Comparison of ENCODE assay signal across 16 cellular contexts in the genomic region with DNA sequence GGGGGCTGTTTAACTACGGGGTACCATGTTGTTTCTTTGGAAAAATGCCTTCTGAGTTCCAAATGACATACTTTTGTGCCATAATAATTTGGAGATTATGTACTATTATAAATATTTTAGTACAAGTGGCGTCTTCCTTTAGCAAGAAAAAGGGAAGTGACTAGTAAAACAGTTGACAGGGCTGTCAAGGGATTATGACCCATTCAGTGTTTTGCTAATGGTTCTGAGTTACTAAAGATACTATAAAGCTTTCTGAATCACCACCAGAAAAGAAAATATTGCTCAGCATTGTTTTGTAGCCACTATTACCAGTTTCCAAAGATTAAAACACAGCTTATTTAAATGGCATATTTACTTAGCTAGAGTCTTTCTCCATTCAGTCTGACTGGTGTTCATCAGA.
DNase-seq lines count a peak whose midpoint lies in the region; ATAC-seq and TF ChIP-seq lines count a peak whose summit lies in the region.
"Had no signal": no experiment of that assay in that cellular context is flagged by ENCODE, and none has a peak within 500 bp of the region (broad histone marks: within the 10 kb centered on the region; RNA-seq: fewer than 3 reads in every experiment).

No MANE protein-coding gene starts in this region.

- no peak overlapping the region for H3K4me3 ChIP-seq in epithelial cell of esophagus (ENCODE audit: low read length)

- no peak for ATAC-seq in HG03565 (IDR thresholded peaks at IDR 0.05; ENCODE audit: unreplicated experiment)

- no peak for TF ChIP-seq CTCF in epithelial cell of esophagus (IDR thresholded peaks at IDR 0.05; ENCODE audit: insufficient read depth, low read depth, low read length, missing control alignments)

- DNase-seq in SIG-M5 treated with dmso at 0.1 percent for 504 hours (lab: John Stamatoyannopoulos, UW; ENCODE audit: unreplicated experiment) (peak; percentile 2), SIG-M5 (lab: John Stamatoyannopoulos, UW) (no peak), OCI-M1 (lab: John Stamatoyannopoulos, UW) (peak; percentile 9), epithelial cell of esophagus (ENCODE audit: low read depth) (peak; percentile 2), stromal cell of bone marrow (ENCODE audit: low read depth) (peak; percentile 42), SW480 (ENCODE audit: low spot score) (no peak), amniotic stem cell (lab: John Stamatoyannopoulos, UW) (no peak)
- DNase-seq: COR-L47, DMS53, H9, NCI-H1092 treated with DMSO at 0.1 percent for 48 hours, NCI-H187, NCI-H446, NCI-H748 treated with DMSO at 0.1 percent for 48 hours, SHP77 had no signal

Comparison
In these comparisons a context has a peak if more than half of its experiments do, and no peak if none do; other contexts are left out.
1. DNase-seq: peak in SIG-M5 treated with dmso at 0.1 percent for 504 hours (single experiment), OCI-M1 (single experiment), epithelial cell of esophagus (single experiment) and stromal cell of bone marrow (single experiment); none in SIG-M5 (single experiment), SW480 (single experiment) and amniotic stem cell (single experiment).